In genomic region chr14:53032838-53033390, GRCh38 we compare ENCODE assay signal across 16 cellular contexts.
DNase-seq lines count a peak whose midpoint lies in the region; ATAC-seq and TF ChIP-seq lines count a peak whose summit lies in the region.
"Had no signal": no experiment of that assay in that cellular context is flagged by ENCODE, and none has a peak within 500 bp of the region (broad histone marks: within the 10 kb centered on the region; RNA-seq: fewer than 3 reads in every experiment).

No MANE protein-coding gene starts in this region.

- CTCF ChIA-PET in HCT116 (lab: Charles Lee), result no interaction called here

- no peak overlapping the region for H3K27ac Mint-ChIP-seq in activated naive CD4-positive, alpha-beta T cell treated with anti-CD3 and anti-CD28 coated beads, Interleukin-2, amount 50 U/mL, for 72 hours
- H3K27ac Mint-ChIP-seq: activated naive CD4-positive, alpha-beta T cell treated with anti-CD3 and anti-CD28 coated beads for 36 hours; stimulated activated naive CD8-positive, alpha-beta T cell treated with anti-CD3 and anti-CD28 coated beads, Interleukin-15, Interleukin-2, amounts not matched to agents 100 ng/mL and 50 ng/mL, for 24 hours had no signal

- ATAC-seq in HCT116 (no peak), left ventricle myocardium superior (peak; percentile 40), psoas muscle (no peak)
- no peak for ATAC-seq in activated naive CD4-positive, alpha-beta T cell treated with anti-CD3 and anti-CD28 coated beads, Interleukin-2, amount 50 U/mL, for 72 hours
- ATAC-seq: GM12878 had no signal

- H3K4me2 ChIP-seq in HCT116 (ENCODE audit: low read length) (peak overlapping the region; percentile 23), skeletal muscle satellite cell (ENCODE audit: low read length) (peak overlapping the region; percentile 40), Karpas-422 (ENCODE audit: low read depth, low read length, poor library complexity, severe bottlenecking) (no peak overlapping the region)

- H3K27ac ChIP-seq in HCT116 (ENCODE audit: low read depth, low read length), result no peak overlapping the region
- H3K27ac ChIP-seq in angular gyrus (ENCODE audit: low read depth, low read length), result peak overlapping the region; percentile 10
- H3K27ac ChIP-seq in psoas muscle, result no peak overlapping the region
- no peak overlapping the region for H3K27ac ChIP-seq in Karpas-422 (ENCODE audit: low read length)

- TF ChIP-seq CTCF in HCT116 (IDR thresholded peaks at IDR 0.05 in 2 of 3, conservative IDR thresholded peaks at IDR 0.05 in 1 of 3; ENCODE audit: borderline replicate concordance in 1 of 3, insufficient read depth in 1 of 3, low read depth in 2 of 3, low read length in 2 of 3), result no peak
- TF ChIP-seq CTCF in psoas muscle (IDR thresholded peaks at IDR 0.05), result no peak

- no TSS peak for BruUV-seq in HCT116 (replicated peaks; lab: Mats Ljungman, UMichigan)

- H3K9me2 ChIP-seq in HCT116 (ENCODE audit: insufficient read depth), result no peaks in the 10 kb centered on the region
- no peaks in the 10 kb centered on the region for H3K9me2 ChIP-seq in Karpas-422 (replicated peaks; ENCODE audit: insufficient read depth, low read length)

- DNase-seq in HCT116 (ENCODE audit: low read depth, low spot score), result no peak
- DNase-seq in left ventricle myocardium superior, result no peak
- no peak for DNase-seq in psoas muscle
- no peak for DNase-seq in Karpas-422
- no peak for DNase-seq in HuH-7 (ENCODE audit: low spot score)
- no peak for DNase-seq in activated naive CD4-positive, alpha-beta T cell treated with anti-CD3 and anti-CD28 coated beads, Interleukin-2, amount 50 U/mL, for 72 hours (ENCODE audit: low spot score in 2 of 2)
- DNase-seq: activated CD4-positive, alpha-beta T cell treated with anti-CD3 and anti-CD28 coated beads for 4 hours; activated naive CD4-positive, alpha-beta T cell treated with anti-CD3 and anti-CD28 coated beads for 36 hours; effector CD4-positive, alpha-beta T cell; NCI-H1694 treated with DMSO at 0.1 percent for 48 hours; NCI-H345; SIG-M5 had no signal

- H3K9ac ChIP-seq in HCT116 (ENCODE audit: low read length), result no peak overlapping the region
- H3K9ac ChIP-seq in skeletal muscle satellite cell (ENCODE audit: low read depth, low read length), result no peak overlapping the region
- H3K9ac ChIP-seq in Karpas-422 (ENCODE audit: low read length), result no peak overlapping the region

- H3K36me3 ChIP-seq in HCT116 (ENCODE audit: control insufficient read depth in 1 of 2, insufficient read depth in 2 of 2, low read length in 2 of 2), result peaks cover 6 to 12% of the 10 kb centered on the region in 2 experiments; a peak in 3 of 4 replicates
- H3K36me3 ChIP-seq in skeletal muscle satellite cell (ENCODE audit: insufficient read depth, low read length), result no peaks in the 10 kb centered on the region
- H3K36me3 ChIP-seq in psoas muscle (ENCODE audit: insufficient read depth in 1 of 2, low read depth in 1 of 2), result no peaks in the 10 kb centered on the region
- H3K36me3 ChIP-seq in Karpas-422 (ENCODE audit: insufficient read depth, low read length), result peaks cover 56% of the 10 kb centered on the region

- TF ChIP-seq RAD21 in HCT116 (IDR thresholded peaks at IDR 0.05; ENCODE audit: low read depth), result no peak

- no peak overlapping the region for H3K4me3 ChIP-seq in HCT116 (replicated peaks in 1 of 2; ENCODE audit: low read depth in 1 of 2, low read length in 2 of 2)
- no peak overlapping the region for H3K4me3 ChIP-seq in skeletal muscle satellite cell (ENCODE audit: low read length)
- no peak overlapping the region for H3K4me3 ChIP-seq in psoas muscle
- H3K4me3 ChIP-seq in Karpas-422 (ENCODE audit: low read length), result no peak overlapping the region
- H3K4me3 ChIP-seq: GM12878 had no signal

- POLR2A ChIA-PET in HCT116 (lab: Charles Lee), result no interaction called here

- H4K20me1 ChIP-seq in HCT116 (ENCODE audit: insufficient read depth) (no peaks in the 10 kb centered on the region; the same call in 1 of the 2 replicates), Karpas-422 (ENCODE audit: insufficient read depth, low read depth, low read length) (no peaks in the 10 kb centered on the region)

- peaks cover 20 to 32% of the 10 kb centered on the region in 2 donors for H3K36me3 Mint-ChIP-seq in activated naive CD4-positive, alpha-beta T cell treated with anti-CD3 and anti-CD28 coated beads, Interleukin-2, amount 50 U/mL, for 72 hours

- WGBS in psoas muscle, 3 donors, result 64 to 74% (median 68%) methylated on average over 1 of the region's 1 CpG

- peaks cover 8 to 16% of the 10 kb centered on the region in 2 experiments for H3K4me1 ChIP-seq in HCT116 (ENCODE audit: control insufficient read depth in 1 of 2, insufficient read depth in 2 of 2, low read length in 2 of 2)
- H3K4me1 ChIP-seq in skeletal muscle satellite cell (ENCODE audit: control insufficient read depth, insufficient read depth, low read length), result peaks cover 42% of the 10 kb centered on the region
- peaks cover 5% of the 10 kb centered on the region for H3K4me1 ChIP-seq in psoas muscle
- no peaks in the 10 kb centered on the region for H3K4me1 ChIP-seq in Karpas-422 (ENCODE audit: low read length)

- peaks cover 14 to 15% of the 10 kb centered on the region in 2 donors for H3K9me3 Mint-ChIP-seq in activated naive CD4-positive, alpha-beta T cell treated with anti-CD3 and anti-CD28 coated beads, Interleukin-2, amount 50 U/mL, for 72 hours

- intact Hi-C loops in HCT116 (cut with micrococcal nuclease) (no loop called here), left ventricle myocardium superior (cut with micrococcal nuclease) (no loop called here), psoas muscle (cut with DNase I) (no loop called here)

- RAD21 ChIA-PET in HCT116 (lab: Charles Lee; ENCODE audit: low non-redundant PET in 1 of 2, low total read pairs in 2 of 2, uncharacterized antibody in 2 of 2, unreplicated experiment in 2 of 2), result no interaction called here

- H3K27me3 ChIP-seq in HCT116 (ENCODE audit: insufficient read depth, low read length), result no peaks in the 10 kb centered on the region
- H3K27me3 ChIP-seq in skeletal muscle satellite cell (ENCODE audit: control insufficient read depth, insufficient read depth, low read length), result no peaks in the 10 kb centered on the region
- H3K27me3 ChIP-seq in psoas muscle (ENCODE audit: insufficient read depth in 3 of 3, low read length in 2 of 3), result no peaks in the 10 kb centered on the region
- no peaks in the 10 kb centered on the region for H3K27me3 ChIP-seq in Karpas-422 (ENCODE audit: low read length)

- no peaks in the 10 kb centered on the region for H3K9me3 ChIP-seq in HCT116 (ENCODE audit: control insufficient read depth in 1 of 2, insufficient read depth in 1 of 2, low read depth in 1 of 2, low read length in 2 of 2)
- no peaks in the 10 kb centered on the region for H3K9me3 ChIP-seq in skeletal muscle satellite cell (replicated peaks; ENCODE audit: low read length)
- H3K9me3 ChIP-seq in psoas muscle, result no peaks in the 10 kb centered on the region
- no peaks in the 10 kb centered on the region for H3K9me3 ChIP-seq in Karpas-422 (ENCODE audit: low read length)

- H2AFZ ChIP-seq in HCT116 (ENCODE audit: low read depth, low read length, poor library complexity, severe bottlenecking) (no peak overlapping the region), Karpas-422 (ENCODE audit: low read length) (no peak overlapping the region)

- TF ChIP-seq POLR2A in HCT116 (IDR thresholded peaks at IDR 0.05; ENCODE audit: borderline replicate concordance, extremely low read depth, insufficient read depth, insufficient read length), result no peak

- H3K79me2 ChIP-seq in HCT116 (ENCODE audit: insufficient read depth, low read length) (no peaks in the 10 kb centered on the region), Karpas-422 (ENCODE audit: low read length) (no peaks in the 10 kb centered on the region)

TF ChIP-seq in HCT116, 20 proteins besides CTCF, POLR2A, EP300 and RAD21 (continues in another document):
- TF ChIP-seq EZH2 (IDR thresholded peaks at IDR 0.05) (no peak), JUND (IDR thresholded peaks at IDR 0.05) (no peak), MAX (IDR thresholded peaks at IDR 0.05) (no peak), EGR1 (IDR thresholded peaks at IDR 0.05; ENCODE audit: low read depth) (no peak), SP1 (IDR thresholded peaks at IDR 0.05; ENCODE audit: low read depth) (no peak), SRF (IDR thresholded peaks at IDR 0.05; ENCODE audit: low read depth) (no peak), ZNF274 (IDR thresholded peaks at IDR 0.05; ENCODE audit: low read depth, low read length) (no peak), ATF3 (IDR thresholded peaks at IDR 0.05) (no peak), FOSL1 (IDR thresholded peaks at IDR 0.05; ENCODE audit: low read depth) (no peak), EZH2phosphoT487 (IDR thresholded peaks at IDR 0.05; ENCODE audit: borderline replicate concordance) (no peak), REST (IDR thresholded peaks at IDR 0.05; ENCODE audit: low read depth) (no peak)
